1 cellular context compared by ENCODE assay signal in the genomic region with DNA sequence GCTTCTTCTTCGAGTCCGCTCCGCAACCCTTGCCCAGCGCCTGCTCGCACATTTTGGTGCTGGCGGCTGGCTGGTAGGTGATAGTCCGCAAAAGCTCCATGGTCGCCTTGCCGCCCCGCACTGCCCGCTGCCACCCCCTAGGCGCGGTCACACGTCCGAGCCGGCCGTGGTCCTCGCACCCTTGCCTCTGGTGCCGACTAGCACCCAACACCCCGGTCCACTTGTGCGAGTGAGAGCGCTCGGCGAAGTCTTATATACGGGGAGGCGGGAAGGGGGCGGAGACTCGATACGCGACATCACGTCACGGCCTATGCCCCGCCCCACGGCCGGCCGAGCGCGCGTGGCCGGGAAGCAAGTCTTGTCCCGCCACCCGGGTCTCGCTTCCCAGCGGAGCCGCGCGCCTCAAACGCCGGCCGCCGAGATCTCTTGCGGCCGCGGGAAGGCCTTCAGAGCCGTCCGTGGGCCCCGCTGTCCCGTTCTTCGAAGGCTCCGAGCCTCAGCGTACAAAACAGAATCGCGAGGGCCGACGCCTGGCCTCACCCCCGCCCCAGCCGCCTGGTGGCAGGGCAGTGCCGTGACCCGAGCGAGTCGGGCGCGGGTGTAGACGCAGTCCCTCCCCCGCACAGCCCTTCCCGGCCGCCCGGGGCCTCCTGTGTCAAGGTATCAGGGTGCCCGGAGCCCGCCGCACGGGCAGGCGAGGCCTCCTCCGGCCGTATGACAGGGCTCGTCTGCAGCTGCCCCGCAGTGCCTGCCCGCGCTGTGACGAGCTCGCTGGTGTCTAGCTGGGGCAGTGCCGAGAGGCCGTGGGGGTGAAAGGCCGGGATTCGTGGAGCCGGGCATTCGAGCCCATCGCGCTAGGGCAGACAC.
A peak's percentile ranks its signal among the peaks of the same experiment; 100 is the strongest.
TF ChIP-seq lines count a peak whose summit lies in the region.

Gene PLK2 (minus strand): TSS at position 227 of the 867 bp plus-strand sequence. CDS start 127 bp downstream, at position 100.

TF ChIP-seq in HepG2, 621 proteins besides CTCF, POLR2A, EP300 and RAD21 (continued from another document and continues in another):
- TF ChIP-seq PAXIP1 (CRISPR knock-in tag; conservative IDR thresholded peaks at IDR 0.05) (0 out of 2 replicates have a peak, but pooled peaks have one; percentile 9), POGZ (CRISPR knock-in tag; IDR thresholded peaks at IDR 0.05) (peak; percentile 73), BRCA1 (CRISPR knock-in tag; IDR thresholded peaks at IDR 0.05) (peak; percentile 22; the same call in 1 of the 2 replicates), NFYC (CRISPR knock-in tag; IDR thresholded peaks at IDR 0.05) (no peak), ZNF343 (CRISPR knock-in tag; IDR thresholded peaks at IDR 0.05) (peak; percentile 62; the same call in 1 of the 2 replicates), NR2C2 (CRISPR knock-in tag; IDR thresholded peaks at IDR 0.05; ENCODE audit: borderline replicate concordance) (peak; percentile 54), SP5 (CRISPR knock-in tag; IDR thresholded peaks at IDR 0.05; ENCODE audit: borderline replicate concordance, low read depth) (0 out of 2 replicates have a peak, but pooled peaks have one; percentile 23), ZNF501 (CRISPR knock-in tag; IDR thresholded peaks at IDR 0.05) (peak; percentile 66), ZFP36L2 (CRISPR knock-in tag; IDR thresholded peaks at IDR 0.05) (no peak), ARNT2 (CRISPR knock-in tag; IDR thresholded peaks at IDR 0.05; ENCODE audit: low read depth) (0 out of 2 replicates have a peak, but pooled peaks have one; percentile 63), ZNF782 (CRISPR knock-in tag; IDR thresholded peaks at IDR 0.05; ENCODE audit: borderline replicate concordance) (0 out of 2 replicates have a peak, but pooled peaks have one; percentile 16), TFDP1 (CRISPR knock-in tag; IDR thresholded peaks at IDR 0.05; ENCODE audit: borderline replicate concordance) (peak; percentile 54; the same call in 1 of the 2 replicates), ZNF784 (CRISPR knock-in tag; IDR thresholded peaks at IDR 0.05; ENCODE audit: borderline replicate concordance) (peak; percentile 53; the same call in 1 of the 2 replicates), TFE3 (CRISPR knock-in tag; IDR thresholded peaks at IDR 0.05) (no peak), ZNF256 (CRISPR knock-in tag; conservative IDR thresholded peaks at IDR 0.05) (no peak), NR3C1 (CRISPR knock-in tag; IDR thresholded peaks at IDR 0.05) (no peak), ZNF550 (CRISPR knock-in tag; IDR thresholded peaks at IDR 0.05; ENCODE audit: borderline replicate concordance) (no peak), MTA1 (CRISPR knock-in tag; IDR thresholded peaks at IDR 0.05; ENCODE audit: borderline replicate concordance) (0 out of 2 replicates have a peak, but pooled peaks have one; percentile 42), ZNF552 (CRISPR knock-in tag; IDR thresholded peaks at IDR 0.05; ENCODE audit: borderline replicate concordance) (0 out of 2 replicates have a peak, but pooled peaks have one; percentile 3), ZNF350 (CRISPR knock-in tag; IDR thresholded peaks at IDR 0.05; ENCODE audit: borderline replicate concordance, low read depth) (no peak; the same call in 1 of the 2 replicates), ZBTB38 (CRISPR knock-in tag; IDR thresholded peaks at IDR 0.05) (0 out of 2 replicates have a peak, but pooled peaks have one; percentile 27), ZNF773 (CRISPR knock-in tag; IDR thresholded peaks at IDR 0.05; ENCODE audit: borderline replicate concordance) (peak; percentile 35; the same call in 1 of the 2 replicates), ZNF713 (CRISPR knock-in tag; IDR thresholded peaks at IDR 0.05) (0 out of 2 replicates have a peak, but pooled peaks have one; percentile 34), ZNF816 (CRISPR knock-in tag; IDR thresholded peaks at IDR 0.05; ENCODE audit: borderline replicate concordance) (no peak), TRIM24 (CRISPR knock-in tag; IDR thresholded peaks at IDR 0.05) (no peak), SNAPC4 (CRISPR knock-in tag; IDR thresholded peaks at IDR 0.05) (peak; percentile 46; the same call in 1 of the 2 replicates), SRY (CRISPR knock-in tag; IDR thresholded peaks at IDR 0.05) (peak; percentile 49), ZNF510 (CRISPR knock-in tag; IDR thresholded peaks at IDR 0.05; ENCODE audit: low read depth) (0 out of 2 replicates have a peak, but pooled peaks have one; percentile 70), MXD1 (CRISPR knock-in tag; IDR thresholded peaks at IDR 0.05) (peak; percentile 59), ZBTB26 (CRISPR knock-in tag; IDR thresholded peaks at IDR 0.05; ENCODE audit: borderline replicate concordance) (0 out of 2 replicates have a peak, but pooled peaks have one; percentile 21), ARHGAP35 (CRISPR knock-in tag; IDR thresholded peaks at IDR 0.05; ENCODE audit: borderline replicate concordance) (no peak), ZNF280D (CRISPR knock-in tag; IDR thresholded peaks at IDR 0.05) (no peak), RARA (CRISPR knock-in tag; IDR thresholded peaks at IDR 0.05) (0 out of 2 replicates have a peak, but pooled peaks have one; percentile 6), ZBTB8A (CRISPR knock-in tag; IDR thresholded peaks at IDR 0.05; ENCODE audit: borderline replicate concordance, low read depth) (peak; percentile 31; the same call in 1 of the 2 replicates), TAF15 (IDR thresholded peaks at IDR 0.05; ENCODE audit: low read depth, low read length, poor library complexity, severe bottlenecking) (no peak)
- TF ChIP-seq, protein P1, sequence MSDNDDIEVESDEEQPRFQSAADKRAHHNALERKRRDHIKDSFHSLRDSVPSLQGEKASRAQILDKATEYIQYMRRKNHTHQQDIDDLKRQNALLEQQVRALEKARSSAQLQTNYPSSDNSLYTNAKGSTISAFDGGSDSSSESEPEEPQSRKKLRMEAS (IDR thresholded peaks at IDR 0.05) = peak; percentile 58
